ENCODE assay signal across 11 cellular contexts in genomic region chr12:52531563-52532300, GRCh38. TPM values are rescaled to one million over a fixed set of nuclear protein-coding genes. Genes with fewer than 3 reads are reported as not detected.
A peak's percentile ranks its signal among the peaks of the same experiment; 100 is the strongest.
DNase-seq lines count a peak whose midpoint lies in the region; ATAC-seq and TF ChIP-seq lines count a peak whose summit lies in the region.
"Had no signal": no experiment of that assay in that cellular context is flagged by ENCODE, and none has a peak within 500 bp of the region (broad histone marks: within the 10 kb centered on the region; RNA-seq: fewer than 3 reads in every experiment).

No MANE protein-coding gene starts in this region.

- intact Hi-C loops in Right ventricle myocardium inferior (cut with DNase I) (no loop called here), heart left ventricle (cut with DNase I) (no loop called here), transverse colon (cut with DNase I; ENCODE audit: low total_unique reads) (no loop called here)

- H3K4me1 ChIP-seq in heart left ventricle (no peaks in the 10 kb centered on the region), transverse colon (no peaks in the 10 kb centered on the region)

- TF ChIP-seq POLR2A in heart left ventricle (IDR thresholded peaks at IDR 0.05), result no peak
- TF ChIP-seq POLR2A in transverse colon (IDR thresholded peaks at IDR 0.05), result no peak

- no peak overlapping the region for H3K27ac ChIP-seq in heart left ventricle
- H3K27ac ChIP-seq in transverse colon, result no peak overlapping the region
- H3K27ac ChIP-seq: BLaER1 had no signal

- ATAC-seq in Right ventricle myocardium inferior (peak; percentile 35), heart left ventricle (no peak), GM21723 (IDR thresholded peaks at IDR 0.05; ENCODE audit: unreplicated experiment) (no peak), GM19455 (IDR thresholded peaks at IDR 0.05; ENCODE audit: unreplicated experiment) (no peak)

- WGBS in heart left ventricle, 4 donors, result 64 to 90% (median 79%) methylated on average over 18 of the region's 18 CpGs
- WGBS in transverse colon (ENCODE audit: low coverage in 1 of 2), 2 donors, result 61 to 72% methylated on average over 6 to 18 of the region's 18 CpGs

- H3K4me3 ChIP-seq in heart left ventricle, result no peak overlapping the region
- H3K4me3 ChIP-seq in transverse colon, result no peak overlapping the region
- H3K4me3 ChIP-seq: BLaER1 had no signal

- H3K27me3 ChIP-seq in heart left ventricle, result peaks cover 0 to 3% (median 0%) of the 10 kb centered on the region in 9 donors
- no peaks in the 10 kb centered on the region for H3K27me3 ChIP-seq in transverse colon
- H3K27me3 ChIP-seq: BLaER1 had no signal

- in situ Hi-C loops in transverse colon (cut with MboI; ENCODE audit: low pct_ligation_motif_present in 1 of 4, low pct_unique_long_range_greater_than_20kb in 1 of 4, low sequenced_read_pairs in 3 of 4), result no loop called here

- TF ChIP-seq CTCF in heart left ventricle (IDR thresholded peaks at IDR 0.05) (no peak), transverse colon (IDR thresholded peaks at IDR 0.05) (no peak)

- TF ChIP-seq EP300 in transverse colon (IDR thresholded peaks at IDR 0.05; ENCODE audit: low read depth), result no peak

- DNase-seq in Right ventricle myocardium inferior (ENCODE audit: missing footprints), result no peak
- no peak for DNase-seq in heart left ventricle
- DNase-seq in NOMO-1 treated with DMSO at 0.1 percent for 48 hours (lab: John Stamatoyannopoulos, UW; ENCODE audit: unreplicated experiment), result peak; percentile 70
- peak; percentile 58 for DNase-seq in medulla oblongata (ENCODE audit: extremely low spot score)
- DNase-seq in transverse colon, result peak; percentile 16
- no peak for DNase-seq in iPS-NIHi11 (ENCODE audit: low spot score)

- H3K9me3 ChIP-seq in heart left ventricle (no peaks in the 10 kb centered on the region), transverse colon (no peaks in the 10 kb centered on the region)
- H3K9me3 ChIP-seq: BLaER1 had no signal

- H3K36me3 ChIP-seq in heart left ventricle, result no peaks in the 10 kb centered on the region
- H3K36me3 ChIP-seq in transverse colon, result no peaks in the 10 kb centered on the region
- H3K36me3 ChIP-seq: BLaER1 had no signal

RNA-seq across cellular contexts. Expression of gene KRT5, which starts 11.5 kb away (rescaled TPM):
- total RNA-seq in Right ventricle myocardium inferior (0.16 TPM), heart left ventricle (1 to 10 TPM in 1 of 9 donors, not detected in 8; 3.4 TPM), transverse colon (not detected)
- under 1 TPM in 1 of 2 donors, not detected in 1; 0.40 TPM for polyA plus RNA-seq in heart left ventricle
- total RNA-seq: H1 had no signal

RNA-seq across cellular contexts. Expression of gene KRT71, which starts 21.2 kb away (rescaled TPM):
- total RNA-seq in Right ventricle myocardium inferior, result not detected
- not detected for total RNA-seq in heart left ventricle
- polyA plus RNA-seq in heart left ventricle, result not detected
- total RNA-seq in transverse colon, result not detected
- total RNA-seq: A673, H1 had no signal
- polyA plus RNA-seq: H1 had no signal

RNA-seq across cellular contexts. Expression of gene KRT6A, which starts 38.7 kb away (rescaled TPM):
- total RNA-seq in Right ventricle myocardium inferior, result 0.16 TPM
- total RNA-seq in heart left ventricle, result under 1 TPM in 1 of 9 donors, not detected in 8; 0.11 TPM
- under 1 TPM in 1 of 2 donors, not detected in 1; 0.03 TPM for polyA plus RNA-seq in heart left ventricle
- not detected for total RNA-seq in transverse colon
- total RNA-seq: H1 had no signal

RNA-seq across cellular contexts. Expression of gene KRT74, which starts 41.9 kb away (rescaled TPM):
- total RNA-seq in Right ventricle myocardium inferior (not detected), heart left ventricle (not detected), transverse colon (not detected)
- polyA plus RNA-seq in heart left ventricle, result not detected
- total RNA-seq: A673, H1 had no signal
- polyA plus RNA-seq: H1 had no signal

RNA-seq across cellular contexts. Expression of gene KRT6C, which starts 58.1 kb away (rescaled TPM):
- total RNA-seq in Right ventricle myocardium inferior, result not detected
- not detected for total RNA-seq in heart left ventricle
- polyA plus RNA-seq in heart left ventricle, result not detected
- 10 to 100 TPM in 1 of 4 donors, not detected in 3; 23.9 TPM for total RNA-seq in transverse colon
- total RNA-seq: A673, H1 had no signal
- polyA plus RNA-seq: H1 had no signal

Comparison
In these comparisons a context has a peak if more than half of its experiments do, and no peak if none do; other contexts are left out.
1. DNase-seq: peak in NOMO-1 treated with DMSO at 0.1 percent for 48 hours (single experiment), medulla oblongata (single experiment) and transverse colon (single experiment); none in Right ventricle myocardium inferior (single experiment), heart left ventricle (0 of 5) and iPS-NIHi11 (single experiment).